In the genomic region with DNA sequence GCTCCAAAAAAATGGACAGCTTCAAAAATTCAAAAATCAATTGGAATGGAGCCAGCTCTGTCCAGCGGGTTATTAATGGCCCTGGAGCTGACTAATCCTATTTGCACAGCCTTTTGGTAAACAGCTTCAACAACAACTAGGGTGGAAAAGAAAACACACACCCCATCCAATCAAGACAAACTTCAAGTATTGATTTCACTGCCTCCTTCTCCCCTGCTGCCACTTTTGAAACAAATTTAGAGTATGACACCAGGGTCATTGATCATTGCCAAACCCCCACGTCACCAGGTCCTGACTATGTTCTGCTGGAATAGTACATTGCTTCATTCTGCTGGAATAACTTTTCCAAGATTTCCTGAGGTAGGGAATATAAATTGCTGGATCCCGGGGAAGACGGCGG, we compare ENCODE assay signal across 20 cellular contexts.
"Had no signal": no experiment of that assay in that cellular context is flagged by ENCODE, and none has a peak within 500 bp of the region (broad histone marks: within the 10 kb centered on the region; RNA-seq: fewer than 3 reads in every experiment).

No MANE protein-coding gene starts in this region.

- DNase-seq: activated CD4-positive, alpha-beta T cell treated with anti-CD3 and anti-CD28 coated beads for 48 hours; activated CD8-positive, alpha-beta memory T cell treated with anti-CD3 and anti-CD28 coated beads, Interleukin-2, amount 50 U/mL, for 4 hours; activated CD8-positive, alpha-beta T cell treated with anti-CD3 and anti-CD28 coated beads for 36 hours; activated gamma-delta T cell treated with Interleukin-2 at 50 U/mL for 16 hours; activated naive CD8-positive, alpha-beta T cell treated with anti-CD3 and anti-CD28 coated beads for 36 hours; amygdala; brain microvascular endothelial cell; cortex of kidney; effector CD8-positive, alpha-beta T cell; foreskin fibroblast; glutamatergic neuron; kidney glomerular epithelial cell; mesendoderm; nucleus accumbens; right cardiac atrium; small intestine; stimulated activated naive CD8-positive, alpha-beta T cell treated with anti-CD3 and anti-CD28 coated beads, Interleukin-15, Interleukin-2, amounts not matched to agents 100 U/mL and 50 U/mL, for 24 hours; transverse colon had no signal

- H3K4me3 Mint-ChIP-seq: activated CD8-positive, alpha-beta T cell treated with anti-CD3 and anti-CD28 coated beads for 36 hours; activated naive CD8-positive, alpha-beta T cell treated with anti-CD3 and anti-CD28 coated beads for 36 hours; central memory CD8-positive, alpha-beta T cell; nephron had no signal

- ATAC-seq: activated CD8-positive, alpha-beta T cell treated with anti-CD3 and anti-CD28 coated beads for 36 hours; right cardiac atrium; stimulated activated naive CD8-positive, alpha-beta T cell treated with anti-CD3 and anti-CD28 coated beads, Interleukin-15, Interleukin-2, amounts not matched to agents 100 U/mL and 50 U/mL, for 24 hours had no signal

- H3K4me1 Mint-ChIP-seq: nephron had no signal

- H3K9me3 Mint-ChIP-seq: activated CD8-positive, alpha-beta T cell treated with anti-CD3 and anti-CD28 coated beads for 36 hours; activated naive CD8-positive, alpha-beta T cell treated with anti-CD3 and anti-CD28 coated beads for 36 hours; central memory CD8-positive, alpha-beta T cell had no signal

- H3K27ac Mint-ChIP-seq: activated CD8-positive, alpha-beta T cell treated with anti-CD3 and anti-CD28 coated beads for 36 hours; activated naive CD8-positive, alpha-beta T cell treated with anti-CD3 and anti-CD28 coated beads for 36 hours; nephron had no signal

- H3K36me3 Mint-ChIP-seq: activated naive CD8-positive, alpha-beta T cell treated with anti-CD3 and anti-CD28 coated beads for 36 hours had no signal
